ENCODE assay signal across 20 cellular contexts in genomic region chr4:160235771-160236170, GRCh38.
A peak's percentile ranks its signal among the peaks of the same experiment; 100 is the strongest.
DNase-seq lines count a peak whose midpoint lies in the region; TF ChIP-seq lines count a peak whose summit lies in the region.
"Had no signal": no experiment of that assay in that cellular context is flagged by ENCODE, and none has a peak within 500 bp of the region (broad histone marks: within the 10 kb centered on the region; RNA-seq: fewer than 3 reads in every experiment).

No MANE protein-coding gene starts in this region.

- peak overlapping the region; percentile 10; the same call in 1 of the 2 replicates for H2AFZ ChIP-seq in OCI-LY3 (ENCODE audit: low read depth, low read length)
- H2AFZ ChIP-seq in neuronal stem cell (ENCODE audit: low read length): peak overlapping the region; percentile 54
- H2AFZ ChIP-seq: GM23338 had no signal

- no peak overlapping the region for H3K23ac ChIP-seq in neuronal stem cell (ENCODE audit: low read depth, low read length, poor library complexity)

- no peak overlapping the region for H3K27ac Mint-ChIP-seq in CD14-positive monocyte
- H3K27ac Mint-ChIP-seq: CD8-positive, alpha-beta memory T cell; GM23338; HFFc6; IgD-negative memory B cell had no signal

- peak overlapping the region; percentile 2; the same call in 1 of the 2 replicates for H3K4me3 ChIP-seq in OCI-LY3 (ENCODE audit: low read length)
- no peak overlapping the region for H3K4me3 ChIP-seq in neuronal stem cell (ENCODE audit: low read length in 2 of 2)
- H3K4me3 ChIP-seq: BLaER1, GM23338 had no signal

- no peak overlapping the region for H2BK12ac ChIP-seq in neuronal stem cell (ENCODE audit: low read length)

- H3K4ac ChIP-seq in neuronal stem cell (ENCODE audit: low read length): no peak overlapping the region

- H3K4me3 Mint-ChIP-seq in CD14-positive monocyte: no peak overlapping the region
- H3K4me3 Mint-ChIP-seq: CD8-positive, alpha-beta memory T cell; GM23338; HFFc6; IgD-negative memory B cell had no signal

- no peak overlapping the region for H2BK120ac ChIP-seq in neuronal stem cell (ENCODE audit: low read depth, low read length)

- no peak overlapping the region for H3K18ac ChIP-seq in neuronal stem cell (ENCODE audit: low read length)

- H3K4me2 ChIP-seq in OCI-LY3 (ENCODE audit: low read length) (peak overlapping the region; percentile 42), neuronal stem cell (ENCODE audit: insufficient read depth, low read length, poor library complexity, severe bottlenecking) (no peak overlapping the region)
- H3K4me2 ChIP-seq: BLaER1, GM23338 had no signal

- H4K8ac ChIP-seq in neuronal stem cell (ENCODE audit: low read depth, low read length): no peak overlapping the region

- no peaks in the 10 kb centered on the region for H4K20me1 ChIP-seq in OCI-LY3 (ENCODE audit: insufficient read depth, low read length)
- H4K20me1 ChIP-seq: BLaER1 had no signal

- H2BK5ac ChIP-seq in neuronal stem cell (ENCODE audit: low read length): no peak overlapping the region

- H3K27me3 ChIP-seq in OCI-LY3 (ENCODE audit: low read depth, low read length) (no peaks in the 10 kb centered on the region), neuronal stem cell (ENCODE audit: control insufficient read depth in 3 of 3, insufficient read depth in 3 of 3, low read depth in 1 of 3, low read length in 3 of 3) (no peaks in the 10 kb centered on the region)
- H3K27me3 ChIP-seq: BLaER1 had no signal

- no peak overlapping the region for H3K27ac ChIP-seq in OCI-LY3 (ENCODE audit: low read length)
- no peak overlapping the region for H3K27ac ChIP-seq in neuronal stem cell (replicated peaks; ENCODE audit: low read length)
- H3K27ac ChIP-seq: 22Rv1, BLaER1 had no signal

- H3K36me3 Mint-ChIP-seq in CD14-positive monocyte: no peaks in the 10 kb centered on the region
- H3K36me3 Mint-ChIP-seq: CD8-positive, alpha-beta memory T cell had no signal

- DNase-seq in NCI-H1694 treated with DMSO at 0.1 percent for 48 hours (lab: John Stamatoyannopoulos, UW) (peak; percentile 1), NCI-H1694 (lab: John Stamatoyannopoulos, UW) (no peak), neuronal stem cell (ENCODE audit: low spot score) (no peak), CD14-positive monocyte (ENCODE audit: low spot score) (no peak), HK-2 (ENCODE audit: unreplicated experiment) (no peak), NCI-H774 (lab: John Stamatoyannopoulos, UW) (no peak)
- DNase-seq: CD8-positive, alpha-beta memory T cell; COR-L47; DMS 273 treated with DMSO at 0.1 percent for 48 hours; DMS53; DND-41; EL; HCEC 1CT; HFFc6; KBM-7 had no signal

- H3K9me3 ChIP-seq in OCI-LY3 (ENCODE audit: insufficient read depth, low read length): 0 out of 2 replicates have a peak, but pooled peaks cover 3% of the 10 kb centered on the region
- H3K9me3 ChIP-seq in neuronal stem cell (replicated peaks in 1 of 2; ENCODE audit: control insufficient read depth in 2 of 2, insufficient read depth in 1 of 2, low read depth in 1 of 2, low read length in 2 of 2): no peaks in the 10 kb centered on the region
- H3K9me3 ChIP-seq: BLaER1 had no signal

- TF ChIP-seq CTCF in OCI-LY3 (IDR thresholded peaks at IDR 0.05; ENCODE audit: low read depth, low read length) (no peak), CD14-positive monocyte (IDR thresholded peaks at IDR 0.05) (no peak)

- H3K4me1 ChIP-seq in OCI-LY3 (ENCODE audit: low read length): peaks cover 9% of the 10 kb centered on the region
- H3K4me1 ChIP-seq in neuronal stem cell (ENCODE audit: control insufficient read depth in 2 of 2, insufficient read depth in 1 of 2, low read depth in 1 of 2, low read length in 2 of 2): peaks cover 3 to 4% of the 10 kb centered on the region in 2 donors
- H3K4me1 ChIP-seq: BLaER1 had no signal

- intact Hi-C loops in CD14-positive monocyte (cut with micrococcal nuclease): no loop called here

- H2BK15ac ChIP-seq in neuronal stem cell (ENCODE audit: low read length): no peak overlapping the region

- H4K91ac ChIP-seq in neuronal stem cell (ENCODE audit: low read depth, low read length, poor library complexity): no peak overlapping the region

- H3K27me3 Mint-ChIP-seq in CD14-positive monocyte (ENCODE audit: low read depth in 3 of 3): no peaks in the 10 kb centered on the region
- H3K27me3 Mint-ChIP-seq: CD8-positive, alpha-beta memory T cell; IgD-negative memory B cell had no signal

- H3K79me1 ChIP-seq in neuronal stem cell (ENCODE audit: low read depth, low read length): no peaks in the 10 kb centered on the region

- H3K36me3 ChIP-seq in OCI-LY3 (replicated peaks; ENCODE audit: low read depth, low read length) (no peaks in the 10 kb centered on the region), neuronal stem cell (replicated peaks in 1 of 2; ENCODE audit: control insufficient read depth in 2 of 2, insufficient read depth in 2 of 2, low read length in 2 of 2) (no peaks in the 10 kb centered on the region)
- H3K36me3 ChIP-seq: BLaER1 had no signal

- H3K14ac ChIP-seq in neuronal stem cell (ENCODE audit: low read length): no peak overlapping the region

- no peak overlapping the region for H2AK5ac ChIP-seq in neuronal stem cell (ENCODE audit: low read depth, low read length)

- H3K4me1 Mint-ChIP-seq in CD14-positive monocyte: no peaks in the 10 kb centered on the region
- H3K4me1 Mint-ChIP-seq: CD8-positive, alpha-beta memory T cell; GM23338; IgD-negative memory B cell had no signal

- H3K9me3 Mint-ChIP-seq in CD14-positive monocyte: no peaks in the 10 kb centered on the region

- no peaks in the 10 kb centered on the region for H3K79me2 ChIP-seq in OCI-LY3 (ENCODE audit: low read length)

- H3K9ac ChIP-seq in OCI-LY3 (ENCODE audit: low read length) (no peak overlapping the region), neuronal stem cell (ENCODE audit: low read depth, low read length, poor library complexity) (no peak overlapping the region)
- H3K9ac ChIP-seq: BLaER1 had no signal
